18 cellular contexts compared by ENCODE assay signal in genomic region chr2:205814039-205814364, GRCh38.
"Had no signal": no experiment of that assay in that cellular context is flagged by ENCODE, and none has a peak within 500 bp of the region (broad histone marks: within the 10 kb centered on the region; RNA-seq: fewer than 3 reads in every experiment).

No MANE protein-coding gene starts in this region.

- H3K4me1 ChIP-seq: prostate gland, spleen, transverse colon had no signal

- H3K4me3 ChIP-seq: esophagus muscularis mucosa, left lung, prostate gland, spleen, transverse colon had no signal

- H3K27ac ChIP-seq: esophagus muscularis mucosa, left lung, prostate gland, spleen, transverse colon had no signal

- H3K27me3 ChIP-seq: esophagus muscularis mucosa, left lung, transverse colon had no signal

- H3K36me3 ChIP-seq: esophagus muscularis mucosa, left lung, prostate gland, spleen, transverse colon had no signal

- H3K9me3 ChIP-seq: esophagus muscularis mucosa, left lung, prostate gland, transverse colon had no signal

- ATAC-seq: activated CD8-positive, alpha-beta memory T cell treated with anti-CD3 and anti-CD28 coated beads, Interleukin-2, amount 10 ng/mL, durations not matched to agents 7 days and 5 days; activated T-cell treated with anti-CD3 and anti-CD28 coated beads, Interleukin-2, amount 50 U/mL, for 4 hours; natural killer cell treated with Interleukin-12 subunit alpha and Interleukin-12 subunit beta and Interleukin-15 and Interleukin-18, amount 100 ng/mL, for 72 hours; sciatic nerve; stimulated activated memory B cell treated with anti-CD40 and anti-IgM and Interleukin-4, amounts not matched to agents 10 μg/mL and 1 μg/mL and 100 μg/mL, for 72 hours had no signal

- DNase-seq: activated B cell treated with CpG ODN at 0.5 μM for 24 hours; activated CD8-positive, alpha-beta memory T cell treated with anti-CD3 and anti-CD28 coated beads, Interleukin-2, amount 10 ng/mL, durations not matched to agents 7 days and 5 days; activated effector memory CD4-positive, alpha-beta T cell treated with anti-CD3 and anti-CD28 coated beads, Interleukin-2, amount 50 U/mL, for 16 hours; activated T-cell treated with anti-CD3 and anti-CD28 coated beads, Interleukin-2, amount 50 U/mL, for 4 hours; amygdala; cerebellar nuclear complex; head of caudate nucleus; left lung; mesenchymal stem cell; nucleus accumbens; spleen; substantia nigra; transverse colon had no signal
